10 cellular contexts compared by ENCODE assay signal in genomic region chr1:214102907-214103306, GRCh38.
DNase-seq lines count a peak whose midpoint lies in the region; ATAC-seq, FAIRE-seq and TF ChIP-seq lines count a peak whose summit lies in the region.
"Had no signal": no experiment of that assay in that cellular context is flagged by ENCODE, and none has a peak within 500 bp of the region (broad histone marks: within the 10 kb centered on the region; RNA-seq: fewer than 3 reads in every experiment).

No MANE protein-coding gene starts in this region.

- no peaks in the 10 kb centered on the region for H3K36me3 ChIP-seq in bronchial epithelial cell (ENCODE audit: control insufficient read depth, insufficient read depth, low read length)

- FAIRE-seq in bronchial epithelial cell (lab: Jason Lieb, UNC), result peak; percentile 86

- DNase-seq in COLO829 (ENCODE audit: low spot score), result peak; percentile 88
- peak; percentile 96 for DNase-seq in LHCN-M2 (ENCODE audit: low read depth)
- DNase-seq in bronchial epithelial cell (ENCODE audit: low read depth), result peak; percentile 96
- DNase-seq in myocyte (ENCODE audit: low read depth), result peak; percentile 65
- no peak for DNase-seq in occipital lobe (lab: John Stamatoyannopoulos, UW)
- no peak for DNase-seq in HUDEP-2 (lab: John Stamatoyannopoulos, UW; ENCODE audit: unreplicated experiment in 76 of 76)
- no peak for DNase-seq in retina
- DNase-seq: midbrain, NCI-H526 had no signal

- no peak overlapping the region for H3K4me3 ChIP-seq in bronchial epithelial cell (ENCODE audit: low read depth, low read length)

- TF ChIP-seq CTCF in bronchial epithelial cell (IDR thresholded peaks at IDR 0.05; ENCODE audit: insufficient read depth, low read length, severe bottlenecking), result no peak

- no peaks in the 10 kb centered on the region for H3K27me3 ChIP-seq in bronchial epithelial cell (ENCODE audit: control insufficient read depth, insufficient read depth, low read length)

- ATAC-seq in GM19328 (IDR thresholded peaks at IDR 0.05; ENCODE audit: unreplicated experiment), result no peak

Comparison
In these comparisons a context has a peak if more than half of its experiments do, and no peak if none do; other contexts are left out.
1. DNase-seq: peak in COLO829 (single experiment), LHCN-M2 (single experiment), bronchial epithelial cell (single experiment) and myocyte (single experiment); none in occipital lobe (single experiment), HUDEP-2 (0 of 76) and retina (single experiment).